ENCODE assay signal across 10 cellular contexts in genomic region chr1:228150458-228151169, GRCh38. TPM values are rescaled to one million over a fixed set of nuclear protein-coding genes. Genes with fewer than 3 reads are reported as not detected.
A peak's percentile ranks its signal among the peaks of the same experiment; 100 is the strongest.
DNase-seq lines count a peak whose midpoint lies in the region; ATAC-seq and TF ChIP-seq lines count a peak whose summit lies in the region.
"Had no signal": no experiment of that assay in that cellular context is flagged by ENCODE, and none has a peak within 500 bp of the region (broad histone marks: within the 10 kb centered on the region; RNA-seq: fewer than 3 reads in every experiment).

No MANE protein-coding gene starts in this region.

- H3K36me3 ChIP-seq in fibroblast of lung (ENCODE audit: control insufficient read depth, insufficient read depth, low read length): peaks cover 16% of the 10 kb centered on the region
- peaks cover 4% of the 10 kb centered on the region for H3K36me3 ChIP-seq in mucosa of stomach (ENCODE audit: control insufficient read depth, insufficient read depth, low read length)
- H3K36me3 ChIP-seq in aorta (ENCODE audit: control insufficient read depth in 1 of 2, insufficient read depth in 2 of 2, low read length in 1 of 2): peaks cover 0 to 2% of the 10 kb centered on the region in 2 donors

- no peak for TF ChIP-seq CTCF in fibroblast of lung (conservative IDR thresholded peaks at IDR 0.05 in 1 of 2, IDR thresholded peaks at IDR 0.05 in 1 of 2; ENCODE audit: low read depth in 1 of 2, low read length in 2 of 2)

- H3K4me3 ChIP-seq in fibroblast of lung (replicated peaks in 1 of 4; ENCODE audit: control extremely low read depth in 1 of 4, insufficient read depth in 1 of 4, low read depth in 3 of 4, low read length in 4 of 4) (peak overlapping the region in 1 of 4 experiments; percentile 49), mucosa of stomach (ENCODE audit: low read length) (no peak overlapping the region), aorta (ENCODE audit: low read length in 2 of 2) (no peak overlapping the region)

- no peak for ATAC-seq in activated naive CD8-positive, alpha-beta T cell treated with anti-CD3 and anti-CD28 coated beads, Interleukin-2, amount 10 ng/mL, durations not matched to agents 7 days and 5 days (ENCODE audit: low read depth)
- no peak for ATAC-seq in activated naive CD8-positive, alpha-beta T cell treated with anti-CD3 and anti-CD28 coated beads, Interleukin-2, amount 50 U/mL, for 24 hours
- ATAC-seq in aorta (ENCODE audit: low FRiP score): peak; percentile 72
- no peak for ATAC-seq in HG02970 (IDR thresholded peaks at IDR 0.05; ENCODE audit: low FRiP score, unreplicated experiment)

- H3K27me3 Mint-ChIP-seq in activated naive CD8-positive, alpha-beta T cell treated with anti-CD3 and anti-CD28 coated beads, Interleukin-2, amount 10 ng/mL, durations not matched to agents 7 days and 5 days: no peaks in the 10 kb centered on the region
- no peaks in the 10 kb centered on the region for H3K27me3 Mint-ChIP-seq in activated naive CD8-positive, alpha-beta T cell treated with anti-CD3 and anti-CD28 coated beads, Interleukin-2, amount 50 U/mL, for 24 hours
- H3K27me3 Mint-ChIP-seq: CD4-positive, CD25-positive, alpha-beta regulatory T cell had no signal

- intact Hi-C loops in aorta (cut with DNase I): no loop called here

- no peaks in the 10 kb centered on the region for H4K20me1 ChIP-seq in fibroblast of lung (ENCODE audit: control insufficient read depth, extremely low read depth, insufficient read depth, low read length)

- peak overlapping the region; percentile 78 for H3K27ac ChIP-seq in fibroblast of lung (ENCODE audit: insufficient read depth, low read length)
- peak overlapping the region in 1 of 2 donors; percentile 35 for H3K27ac ChIP-seq in aorta (ENCODE audit: low read depth in 1 of 2, low read length in 2 of 2)

- H3K9me3 ChIP-seq in fibroblast of lung (ENCODE audit: control insufficient read depth, insufficient read depth, low read depth, low read length) (no peaks in the 10 kb centered on the region), mucosa of stomach (ENCODE audit: control insufficient read depth, low read length) (no peaks in the 10 kb centered on the region), aorta (ENCODE audit: control insufficient read depth, low read length) (no peaks in the 10 kb centered on the region)

- H3K27ac Mint-ChIP-seq in activated naive CD8-positive, alpha-beta T cell treated with anti-CD3 and anti-CD28 coated beads, Interleukin-2, amount 10 ng/mL, durations not matched to agents 7 days and 5 days: no peak overlapping the region
- no peak overlapping the region for H3K27ac Mint-ChIP-seq in activated naive CD8-positive, alpha-beta T cell treated with anti-CD3 and anti-CD28 coated beads, Interleukin-2, amount 50 U/mL, for 24 hours

- H3K79me2 ChIP-seq in fibroblast of lung (ENCODE audit: control insufficient read depth, insufficient read depth, low read length): peaks cover 32% of the 10 kb centered on the region

- peak overlapping the region; percentile 56 for H3K4me2 ChIP-seq in fibroblast of lung (ENCODE audit: extremely low read depth, insufficient read depth, low read length)

- peak; percentile 26 for DNase-seq in activated naive CD8-positive, alpha-beta T cell treated with anti-CD3 and anti-CD28 coated beads, Interleukin-2, amount 10 ng/mL, durations not matched to agents 7 days and 5 days
- no peak for DNase-seq in activated naive CD8-positive, alpha-beta T cell treated with anti-CD3 and anti-CD28 coated beads, Interleukin-2, amount 50 U/mL, for 24 hours
- DNase-seq in fibroblast of lung (ENCODE audit: low read depth in 2 of 2) (peak; percentile 82 to 97), aorta (peak; percentile 76 to 88), cerebellum (ENCODE audit: low spot score) (no peak)
- DNase-seq in activated T-cell treated with anti-CD3 and anti-CD28 coated beads, Interleukin-2, amount 50 U/mL, for 48 hours: no peak
- DNase-seq: CD4-positive, CD25-positive, alpha-beta regulatory T cell; NCI-H2029 treated with DMSO at 0.1 percent for 48 hours had no signal

- no peaks in the 10 kb centered on the region for H3K27me3 ChIP-seq in fibroblast of lung (ENCODE audit: control insufficient read depth, insufficient read depth, low read length)
- no peaks in the 10 kb centered on the region for H3K27me3 ChIP-seq in mucosa of stomach (ENCODE audit: control insufficient read depth, insufficient read depth, low read length)
- H3K27me3 ChIP-seq in aorta (ENCODE audit: control insufficient read depth in 1 of 2, insufficient read depth in 2 of 2, low read length in 1 of 2): no peaks in the 10 kb centered on the region

- POLR2A ChIA-PET in activated naive CD8-positive, alpha-beta T cell treated with anti-CD3 and anti-CD28 coated beads, Interleukin-2, amount 10 ng/mL, durations not matched to agents 7 days and 5 days (lab: Charles Lee): interaction anchor here (0.8 to 2.6 kb wide), 4 partner anchors 8 to 256 kb away, joined by 4 to 16 read pairs (median 5); partner anchors contain the start of genes IBA57 and TRIM11

- H3K4me1 Mint-ChIP-seq in activated naive CD8-positive, alpha-beta T cell treated with anti-CD3 and anti-CD28 coated beads, Interleukin-2, amount 10 ng/mL, durations not matched to agents 7 days and 5 days: peaks cover 4% of the 10 kb centered on the region
- peaks cover 10% of the 10 kb centered on the region for H3K4me1 Mint-ChIP-seq in activated naive CD8-positive, alpha-beta T cell treated with anti-CD3 and anti-CD28 coated beads, Interleukin-2, amount 50 U/mL, for 24 hours

- H3K9ac ChIP-seq in fibroblast of lung (ENCODE audit: insufficient read depth, low read length) (peak overlapping the region; percentile 36), mucosa of stomach (ENCODE audit: low read length) (peak overlapping the region; percentile 43)

- H3K4me3 Mint-ChIP-seq in activated naive CD8-positive, alpha-beta T cell treated with anti-CD3 and anti-CD28 coated beads, Interleukin-2, amount 10 ng/mL, durations not matched to agents 7 days and 5 days: no peak overlapping the region
- no peak overlapping the region for H3K4me3 Mint-ChIP-seq in activated naive CD8-positive, alpha-beta T cell treated with anti-CD3 and anti-CD28 coated beads, Interleukin-2, amount 50 U/mL, for 24 hours

- H2AFZ ChIP-seq in fibroblast of lung (ENCODE audit: low read length): no peak overlapping the region

- H3K36me3 Mint-ChIP-seq in activated naive CD8-positive, alpha-beta T cell treated with anti-CD3 and anti-CD28 coated beads, Interleukin-2, amount 10 ng/mL, durations not matched to agents 7 days and 5 days: no peaks in the 10 kb centered on the region
- no peaks in the 10 kb centered on the region for H3K36me3 Mint-ChIP-seq in activated naive CD8-positive, alpha-beta T cell treated with anti-CD3 and anti-CD28 coated beads, Interleukin-2, amount 50 U/mL, for 24 hours (ENCODE audit: low read depth)
- H3K36me3 Mint-ChIP-seq: CD4-positive, CD25-positive, alpha-beta regulatory T cell had no signal

- no peaks in the 10 kb centered on the region for H3K9me3 Mint-ChIP-seq in activated naive CD8-positive, alpha-beta T cell treated with anti-CD3 and anti-CD28 coated beads, Interleukin-2, amount 10 ng/mL, durations not matched to agents 7 days and 5 days
- H3K9me3 Mint-ChIP-seq in activated naive CD8-positive, alpha-beta T cell treated with anti-CD3 and anti-CD28 coated beads, Interleukin-2, amount 50 U/mL, for 24 hours: no peaks in the 10 kb centered on the region
- H3K9me3 Mint-ChIP-seq: CD4-positive, CD25-positive, alpha-beta regulatory T cell had no signal

- 11 to 16% methylated on average over 14 to 17 of the region's 17 CpGs for WGBS in aorta, 2 donors

- peaks cover 34% of the 10 kb centered on the region for H3K4me1 ChIP-seq in fibroblast of lung (ENCODE audit: control insufficient read depth, extremely low read depth, insufficient read depth, low read length)
- peaks cover 40% of the 10 kb centered on the region for H3K4me1 ChIP-seq in mucosa of stomach (ENCODE audit: control insufficient read depth, insufficient read depth, low read length)
- no peaks in the 10 kb centered on the region for H3K4me1 ChIP-seq in aorta (ENCODE audit: control insufficient read depth in 1 of 2, insufficient read depth in 2 of 2, low read length in 2 of 2)

RNA-seq across cellular contexts. Expression of gene GJC2, which starts 0.9 kb away (rescaled TPM):
- 1 to 10 TPM; 6.2 to 7.7 TPM for total RNA-seq in activated naive CD8-positive, alpha-beta T cell treated with anti-CD3 and anti-CD28 coated beads, Interleukin-2, amount 10 ng/mL, durations not matched to agents 7 days and 5 days
- 6.7 and 13.4 TPM in 2 replicates for total RNA-seq in fibroblast of lung
- polyA plus RNA-seq in fibroblast of lung: 1.3 and 1.4 TPM in 2 replicates
- 5.0 and 5.3 TPM in 2 replicates for polyA plus RNA-seq in fibroblast of lung (2012)
- polyA minus RNA-seq in fibroblast of lung (ENCODE audit: low replicate concordance): 4.0 and 4.4 TPM in 2 replicates
- 1 to 10 TPM; 4.3 to 4.5 TPM for total RNA-seq in aorta
- polyA plus RNA-seq in aorta: under 1 TPM; 0.50 to 0.87 TPM
- total RNA-seq in cerebellum: 0.73 TPM
- polyA plus RNA-seq: CD4-positive, CD25-positive, alpha-beta regulatory T cell had no signal

RNA-seq across cellular contexts. Expression of gene GUK1, which starts 10.5 kb away (rescaled TPM):
- 100 to 1,000 TPM; 289 to 327 TPM for total RNA-seq in activated naive CD8-positive, alpha-beta T cell treated with anti-CD3 and anti-CD28 coated beads, Interleukin-2, amount 10 ng/mL, durations not matched to agents 7 days and 5 days
- total RNA-seq in fibroblast of lung: 325 and 479 TPM in 2 replicates
- polyA plus RNA-seq in fibroblast of lung: 217 and 286 TPM in 2 replicates
- 265 and 391 TPM in 2 replicates for polyA plus RNA-seq in fibroblast of lung (2012)
- polyA minus RNA-seq in fibroblast of lung (ENCODE audit: low replicate concordance): 101 and 146 TPM in 2 replicates
- total RNA-seq in aorta: 100 to 1,000 TPM; 247 to 248 TPM
- 100 to 1,000 TPM; 660 to 973 TPM for polyA plus RNA-seq in aorta
- total RNA-seq in cerebellum: 94.1 TPM

RNA-seq across cellular contexts. Expression of gene IBA57, which starts 15.0 kb away (rescaled TPM):
- total RNA-seq in activated naive CD8-positive, alpha-beta T cell treated with anti-CD3 and anti-CD28 coated beads, Interleukin-2, amount 10 ng/mL, durations not matched to agents 7 days and 5 days: 10 to 100 TPM in 1 of 2 experiments, 1 to 10 TPM in 1; 9.7 to 12.2 TPM
- 3.6 and 3.8 TPM in 2 replicates for total RNA-seq in fibroblast of lung
- 1.3 and 1.4 TPM in 2 replicates for polyA plus RNA-seq in fibroblast of lung
- polyA plus RNA-seq in fibroblast of lung (2012): 2.3 and 3.6 TPM in 2 replicates
- polyA minus RNA-seq in fibroblast of lung (ENCODE audit: low replicate concordance): 1.9 and 3.3 TPM in 2 replicates
- total RNA-seq in aorta: 10 to 100 TPM in 1 of 2 donors, 1 to 10 TPM in 1; 7.8 to 11.1 TPM
- 1 to 10 TPM in 1 of 2 donors, under 1 TPM in 1; 0.95 to 1.8 TPM for polyA plus RNA-seq in aorta
- total RNA-seq in cerebellum: 10.8 TPM

RNA-seq across cellular contexts. Expression of gene MRPL55, which starts 41.5 kb away (rescaled TPM):
- 10 to 100 TPM; 53.6 to 53.7 TPM for total RNA-seq in activated naive CD8-positive, alpha-beta T cell treated with anti-CD3 and anti-CD28 coated beads, Interleukin-2, amount 10 ng/mL, durations not matched to agents 7 days and 5 days
- total RNA-seq in fibroblast of lung: 51.7 and 61.6 TPM in 2 replicates
- 39.5 and 41.0 TPM in 2 replicates for polyA plus RNA-seq in fibroblast of lung
- 55.0 and 70.4 TPM in 2 replicates for polyA plus RNA-seq in fibroblast of lung (2012)
- polyA minus RNA-seq in fibroblast of lung (ENCODE audit: low replicate concordance): 7.1 and 30.6 TPM in 2 replicates
- 10 to 100 TPM; 27.4 to 35.4 TPM for total RNA-seq in aorta
- polyA plus RNA-seq in aorta: 100 to 1,000 TPM in 1 of 2 donors, 10 to 100 TPM in 1; 41.8 to 152 TPM
- total RNA-seq in cerebellum: 27.8 TPM

RNA-seq across cellular contexts. Expression of gene C1orf35, which starts 47.5 kb away (rescaled TPM):
- 10 to 100 TPM; 25.2 to 29.2 TPM for total RNA-seq in activated naive CD8-positive, alpha-beta T cell treated with anti-CD3 and anti-CD28 coated beads, Interleukin-2, amount 10 ng/mL, durations not matched to agents 7 days and 5 days
- 7.6 and 8.0 TPM in 2 replicates for total RNA-seq in fibroblast of lung
- polyA plus RNA-seq in fibroblast of lung: 4.8 and 7.0 TPM in 2 replicates
- polyA plus RNA-seq in fibroblast of lung (2012): 8.5 and 15.4 TPM in 2 replicates
- 2.6 and 6.9 TPM in 2 replicates for polyA minus RNA-seq in fibroblast of lung (ENCODE audit: low replicate concordance)
- total RNA-seq in aorta: 10 to 100 TPM in 1 of 2 donors, 1 to 10 TPM in 1; 7.9 to 11.4 TPM
- 10 to 100 TPM in 1 of 2 donors, 1 to 10 TPM in 1; 3.6 to 36.2 TPM for polyA plus RNA-seq in aorta
- 4.5 TPM for total RNA-seq in cerebellum

Comparison
In these comparisons a context has a peak if more than half of its experiments do, and no peak if none do; other contexts are left out.
1. DNase-seq: peak in activated naive CD8-positive, alpha-beta T cell treated with anti-CD3 and anti-CD28 coated beads, Interleukin-2, amount 10 ng/mL, durations not matched to agents 7 days and 5 days (single experiment), fibroblast of lung (2 of 2) and aorta (2 of 2); none in activated naive CD8-positive, alpha-beta T cell treated with anti-CD3 and anti-CD28 coated beads, Interleukin-2, amount 50 U/mL, for 24 hours (single experiment), activated T-cell treated with anti-CD3 and anti-CD28 coated beads, Interleukin-2, amount 50 U/mL, for 48 hours (0 of 2) and cerebellum (single experiment).